Comparison of ENCODE assay signal across 8 cellular contexts in genomic region chr4:140095694-140096482, GRCh38. TPM values are rescaled to one million over a fixed set of nuclear protein-coding genes. Genes with fewer than 3 reads are reported as not detected.
DNase-seq lines count a peak whose midpoint lies in the region; ATAC-seq and TF ChIP-seq lines count a peak whose summit lies in the region.

No MANE protein-coding gene starts in this region.

- H3K36me3 ChIP-seq in HUES48 (ENCODE audit: control insufficient read depth, insufficient read depth, low read length): no peaks in the 10 kb centered on the region

- no peaks in the 10 kb centered on the region for H3K27me3 ChIP-seq in HUES48 (ENCODE audit: control insufficient read depth, insufficient read depth, low read length)

- H3K4me3 Mint-ChIP-seq in CD14-positive monocyte (peak overlapping the region; percentile 75 to 85), mesothelial cell of epicardium (no peak overlapping the region)
- H3K4me3 Mint-ChIP-seq in dendritic cell treated with granulocyte-macrophage colony-stimulating factor and Interleukin-4, amounts not matched to agents 40 ng/mL and 50 ng/mL, for 4 days: peak overlapping the region; percentile 72
- H3K4me3 Mint-ChIP-seq in stimulated activated naive CD8-positive, alpha-beta T cell treated with anti-CD3 and anti-CD28 coated beads, Interleukin-15, amount 100 ng/mL, for 72 hours: peak overlapping the region; percentile 86 to 89

- peak overlapping the region; percentile 43 for H3K27ac ChIP-seq in HUES48 (ENCODE audit: low read depth, low read length)

- peaks cover 0 to 10% of the 10 kb centered on the region in 2 donors for H3K36me3 Mint-ChIP-seq in CD14-positive monocyte
- no peaks in the 10 kb centered on the region for H3K36me3 Mint-ChIP-seq in dendritic cell treated with granulocyte-macrophage colony-stimulating factor and Interleukin-4, amounts not matched to agents 40 ng/mL and 50 ng/mL, for 4 days (ENCODE audit: low read depth)
- H3K36me3 Mint-ChIP-seq in mesothelial cell of epicardium: no peaks in the 10 kb centered on the region

- peak; percentile 86 for DNase-seq in CD14-positive monocyte (ENCODE audit: low spot score)
- peak; percentile 76 to 83 for DNase-seq in activated CD4-positive, alpha-beta T cell treated with anti-CD3 and anti-CD28 coated beads for 4 hours
- DNase-seq in mesothelial cell of epicardium (ENCODE audit: low spot score in 2 of 2, unreplicated experiment in 2 of 2): no peak
- peak; percentile 65 to 76 for DNase-seq in stimulated activated naive CD8-positive, alpha-beta T cell treated with anti-CD3 and anti-CD28 coated beads, Interleukin-15, amount 100 ng/mL, for 72 hours
- no peak for DNase-seq in GM19240 (ENCODE audit: insufficient read length, low spot score)
- no peak for DNase-seq in GOT3 (lab: John Stamatoyannopoulos, UW)

- H3K27me3 Mint-ChIP-seq in CD14-positive monocyte (ENCODE audit: low read depth in 3 of 3): no peaks in the 10 kb centered on the region
- no peaks in the 10 kb centered on the region for H3K27me3 Mint-ChIP-seq in dendritic cell treated with granulocyte-macrophage colony-stimulating factor and Interleukin-4, amounts not matched to agents 40 ng/mL and 50 ng/mL, for 4 days
- no peaks in the 10 kb centered on the region for H3K27me3 Mint-ChIP-seq in mesothelial cell of epicardium (ENCODE audit: low read depth)
- no peaks in the 10 kb centered on the region for H3K27me3 Mint-ChIP-seq in stimulated activated naive CD8-positive, alpha-beta T cell treated with anti-CD3 and anti-CD28 coated beads, Interleukin-15, amount 100 ng/mL, for 72 hours

- no peak overlapping the region for H3K4me3 ChIP-seq in HUES48 (ENCODE audit: low read depth, low read length)

- peaks cover 47% of the 10 kb centered on the region for H3K4me1 ChIP-seq in HUES48 (ENCODE audit: control insufficient read depth, insufficient read depth, low read length)

- H3K4me1 Mint-ChIP-seq in CD14-positive monocyte (peaks cover 99% of the 10 kb centered on the region), mesothelial cell of epicardium (peaks cover 83% of the 10 kb centered on the region)
- peaks cover 88% of the 10 kb centered on the region for H3K4me1 Mint-ChIP-seq in dendritic cell treated with granulocyte-macrophage colony-stimulating factor and Interleukin-4, amounts not matched to agents 40 ng/mL and 50 ng/mL, for 4 days (ENCODE audit: low read depth)
- peaks cover 92% of the 10 kb centered on the region for H3K4me1 Mint-ChIP-seq in stimulated activated naive CD8-positive, alpha-beta T cell treated with anti-CD3 and anti-CD28 coated beads, Interleukin-15, amount 100 ng/mL, for 72 hours

- TF ChIP-seq CTCF in CD14-positive monocyte (IDR thresholded peaks at IDR 0.05) (no peak), mesothelial cell of epicardium (IDR thresholded peaks at IDR 0.05; ENCODE audit: unreplicated experiment) (no peak)

- no peaks in the 10 kb centered on the region for H3K9me3 ChIP-seq in HUES48 (ENCODE audit: control insufficient read depth, insufficient read depth, low read length)

- peaks cover 0 to 2% (median 0%) of the 10 kb centered on the region in 7 donors for H3K9me3 Mint-ChIP-seq in CD14-positive monocyte
- no peaks in the 10 kb centered on the region for H3K9me3 Mint-ChIP-seq in dendritic cell treated with granulocyte-macrophage colony-stimulating factor and Interleukin-4, amounts not matched to agents 40 ng/mL and 50 ng/mL, for 4 days
- H3K9me3 Mint-ChIP-seq in mesothelial cell of epicardium: no peaks in the 10 kb centered on the region
- no peaks in the 10 kb centered on the region for H3K9me3 Mint-ChIP-seq in stimulated activated naive CD8-positive, alpha-beta T cell treated with anti-CD3 and anti-CD28 coated beads, Interleukin-15, amount 100 ng/mL, for 72 hours

- intact Hi-C loops in CD14-positive monocyte (cut with micrococcal nuclease): loop anchor here in 1 of 2 donors (10.0 kb wide), 1 partner anchor 1081 kb away; the partner anchor contains the start of gene NOCT
- intact Hi-C loops in dendritic cell treated with granulocyte-macrophage colony-stimulating factor and Interleukin-4, amounts not matched to agents 40 ng/mL and 50 ng/mL, for 4 days (cut with micrococcal nuclease): loop anchor here (2.0 kb wide), 1 partner anchor 55 kb away; no protein-coding TSS in a partner anchor

- ATAC-seq in stimulated activated naive CD8-positive, alpha-beta T cell treated with anti-CD3 and anti-CD28 coated beads, Interleukin-15, amount 100 ng/mL, for 72 hours: peak; percentile 87

- no peak overlapping the region for H3K9ac ChIP-seq in HUES48 (ENCODE audit: low read depth, low read length)

- H3K27ac Mint-ChIP-seq in CD14-positive monocyte (peak overlapping the region; percentile 92 to 99 (median 98)), mesothelial cell of epicardium (peak overlapping the region; percentile 71)
- peak overlapping the region; percentile 92 for H3K27ac Mint-ChIP-seq in dendritic cell treated with granulocyte-macrophage colony-stimulating factor and Interleukin-4, amounts not matched to agents 40 ng/mL and 50 ng/mL, for 4 days
- peak overlapping the region; percentile 91 to 96 for H3K27ac Mint-ChIP-seq in stimulated activated naive CD8-positive, alpha-beta T cell treated with anti-CD3 and anti-CD28 coated beads, Interleukin-15, amount 100 ng/mL, for 72 hours

RNA-seq across cellular contexts. Expression of gene MAML3, which starts 58.1 kb away (rescaled TPM):
- polyA plus RNA-seq in CD14-positive monocyte: 1 to 10 TPM; 1.5 to 2.3 TPM
- 24.8 to 26.9 TPM (median 26.0 TPM) in 3 replicates for total RNA-seq in mesothelial cell of epicardium

Comparison
In these comparisons a context has a peak if more than half of its experiments do, and no peak if none do; other contexts are left out.
1. DNase-seq: peak in CD14-positive monocyte (single experiment), activated CD4-positive, alpha-beta T cell treated with anti-CD3 and anti-CD28 coated beads for 4 hours (2 of 2) and stimulated activated naive CD8-positive, alpha-beta T cell treated with anti-CD3 and anti-CD28 coated beads, Interleukin-15, amount 100 ng/mL, for 72 hours (2 of 2); none in mesothelial cell of epicardium (0 of 2), GM19240 (single experiment) and GOT3 (single experiment).
2. Peak in every context shown above with its lines, with median percentiles within 50 percentile points of each other: H3K27ac Mint-ChIP-seq.